ENCODE assay signal across 18 cellular contexts in genomic region chr2:222064286-222064685, GRCh38.
DNase-seq lines count a peak whose midpoint lies in the region; ATAC-seq and TF ChIP-seq lines count a peak whose summit lies in the region.
"Had no signal": no experiment of that assay in that cellular context is flagged by ENCODE, and none has a peak within 500 bp of the region (broad histone marks: within the 10 kb centered on the region; RNA-seq: fewer than 3 reads in every experiment).

No MANE protein-coding gene starts in this region.

- peaks cover 19% of the 10 kb centered on the region for H3K4me1 ChIP-seq in SJCRH30
- H3K4me1 ChIP-seq: A549, Caco-2 had no signal

- no peak for ATAC-seq in SK-N-SH treated with all-trans-retinoic acid at 6 μM for 48 hours
- ATAC-seq: A549; CD8-positive, alpha-beta T cell; GM12878 had no signal

- no peaks in the 10 kb centered on the region for H3K27me3 ChIP-seq in SJCRH30
- H3K27me3 ChIP-seq: BLaER1 treated with 17β-estradiol and CSF1 and Interleukin-3, amounts not matched to agents 10 nM and 100 nM had no signal

- DNase-seq in NCI-H524 (lab: John Stamatoyannopoulos, UW) (peak; percentile 41 to 74), NCI-H82 (lab: John Stamatoyannopoulos, UW) (peak; percentile 81), SJCRH30 (peak; percentile 50 to 86), retinal pigment epithelial cell (ENCODE audit: low read depth) (peak; percentile 32), GDM1 (lab: John Stamatoyannopoulos, UW) (no peak), NCI-H2081 (lab: John Stamatoyannopoulos, UW) (no peak)
- DNase-seq: AML-193; Caco-2; Calu3; CD4-positive, alpha-beta T cell; CD8-positive, alpha-beta T cell; DMS79 treated with DMSO at 0.1 percent for 48 hours had no signal

- peak overlapping the region; percentile 14 for H3K27ac ChIP-seq in SJCRH30
- H3K27ac ChIP-seq: 22Rv1; A549; BLaER1 treated with 17β-estradiol and CSF1 and Interleukin-3, amounts not matched to agents 10 nM and 100 nM; C4-2B had no signal

- no peaks in the 10 kb centered on the region for H3K36me3 ChIP-seq in SJCRH30
- H3K36me3 ChIP-seq: BLaER1 treated with 17β-estradiol and CSF1 and Interleukin-3, amounts not matched to agents 10 nM and 100 nM had no signal

- H3K4me3 ChIP-seq in SJCRH30, result no peak overlapping the region
- no peak overlapping the region for H3K4me3 ChIP-seq in retinal pigment epithelial cell (ENCODE audit: low read length)
- H3K4me3 ChIP-seq: A549; BLaER1 treated with 17β-estradiol and CSF1 and Interleukin-3, amounts not matched to agents 10 nM and 100 nM; GM12878 had no signal

- TF ChIP-seq CTCF in retinal pigment epithelial cell (conservative IDR thresholded peaks at IDR 0.05; ENCODE audit: low read depth, low read length), result no peak

- H3K9me3 ChIP-seq in SJCRH30 (replicated peaks), result peaks cover 5% of the 10 kb centered on the region
- H3K9me3 ChIP-seq: A549; BLaER1 treated with 17β-estradiol and CSF1 and Interleukin-3, amounts not matched to agents 10 nM and 100 nM; Caco-2 had no signal

TF ChIP-seq in SK-N-SH treated with all-trans-retinoic acid at 6 μM for 48 hours, 23 proteins besides CTCF, POLR2A, EP300 and RAD21:
- TF ChIP-seq SNAI2 (CRISPR knock-in tag; IDR thresholded peaks at IDR 0.05) (no peak), ESRRG (CRISPR knock-in tag; IDR thresholded peaks at IDR 0.05) (no peak), ZNF70 (CRISPR knock-in tag; IDR thresholded peaks at IDR 0.05) (no peak)
TF ChIP-seq in SK-N-SH treated with all-trans-retinoic acid at 6 μM for 48 hours: peak in this region for 0.

Comparison
In these comparisons a context has a peak if more than half of its experiments do, and no peak if none do; other contexts are left out.
1. DNase-seq: peak in NCI-H524 (2 of 2), NCI-H82 (single experiment), SJCRH30 (2 of 2) and retinal pigment epithelial cell (single experiment); none in GDM1 (single experiment) and NCI-H2081 (0 of 2).